ENCODE assay signal across 1 cellular context in the genomic region with DNA sequence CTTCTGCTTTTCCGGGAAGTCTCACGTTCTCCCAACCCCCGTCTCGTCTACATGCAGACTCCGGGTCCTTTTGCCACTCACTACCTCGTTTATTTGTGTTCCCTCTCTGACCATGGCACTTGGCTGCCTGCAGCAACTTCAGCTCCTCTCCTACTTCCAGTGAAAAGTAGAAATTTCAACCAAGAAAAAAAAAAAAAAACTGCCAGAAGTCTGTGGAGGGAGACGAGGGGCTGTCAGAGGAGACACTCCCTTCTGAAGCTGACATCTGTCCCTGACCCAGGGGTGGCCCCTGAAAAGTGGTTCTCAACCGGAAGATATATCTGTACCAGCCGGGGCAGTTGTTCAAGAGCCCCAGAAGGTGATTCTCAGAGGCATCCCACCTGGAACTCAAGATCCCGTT.
TF ChIP-seq lines count a peak whose summit lies in the region.

No MANE protein-coding gene starts in this region.

TF ChIP-seq in A549, 52 proteins besides CTCF, POLR2A, EP300 and RAD21 (continued from another document):
- TF ChIP-seq KDM1A (IDR thresholded peaks at IDR 0.05; ENCODE audit: low read depth) (no peak), PHF8 (IDR thresholded peaks at IDR 0.05; ENCODE audit: borderline replicate concordance, low read depth) (no peak), GATA3 (IDR thresholded peaks at IDR 0.05; ENCODE audit: borderline replicate concordance) (no peak)
